In genomic region chr3:153927107-153927506, GRCh38 we compare ENCODE assay signal across 8 cellular contexts.
DNase-seq lines count a peak whose midpoint lies in the region; ATAC-seq and TF ChIP-seq lines count a peak whose summit lies in the region.

No MANE protein-coding gene starts in this region.

- no peaks in the 10 kb centered on the region for H3K36me3 Mint-ChIP-seq in activated T-helper 2 cell treated with anti-CD3 and anti-CD28 coated beads, Interferon-gamma antibody, Interleukin-2, Interleukin-4, amounts not matched to agents 10 μg/mL and 5 μg/mL and 100 μg/mL, durations not matched to agents 14 hours and 24 hours and 36 hours (ENCODE audit: low read depth)

- H3K9me3 ChIP-seq in SK-N-SH (no peaks in the 10 kb centered on the region), lower lobe of right lung (no peaks in the 10 kb centered on the region), ovary (no peaks in the 10 kb centered on the region)

- no peak for TF ChIP-seq POLR2A in ovary (IDR thresholded peaks at IDR 0.05)

- TF ChIP-seq CTCF in SK-N-SH (IDR thresholded peaks at IDR 0.05) (peak; percentile 51), lower lobe of right lung (IDR thresholded peaks at IDR 0.05) (peak; percentile 18), ovary (IDR thresholded peaks at IDR 0.05) (no peak)

- CTCF ChIA-PET in SK-N-SH (lab: Yijun Ruan, JAX) = no interaction called here

- H3K4me3 ChIP-seq in SK-N-SH (ENCODE audit: low read depth in 2 of 2, low read length in 1 of 2) (no peak overlapping the region), lower lobe of right lung (no peak overlapping the region), ovary (no peak overlapping the region)

- no peak overlapping the region; a peak in 1 of 4 replicates for H3K27ac ChIP-seq in SK-N-SH (ENCODE audit: low read depth in 2 of 2, low read length in 1 of 2)
- H3K27ac ChIP-seq in lower lobe of right lung = no peak overlapping the region
- no peak overlapping the region for H3K27ac ChIP-seq in ovary

- peak; percentile 48 for TF ChIP-seq RAD21 in SK-N-SH (IDR thresholded peaks at IDR 0.05; ENCODE audit: low read length)

- H3K27me3 ChIP-seq in SK-N-SH (ENCODE audit: insufficient read depth) = no peaks in the 10 kb centered on the region
- no peaks in the 10 kb centered on the region for H3K27me3 ChIP-seq in lower lobe of right lung (ENCODE audit: low read depth)
- H3K27me3 ChIP-seq in ovary = no peaks in the 10 kb centered on the region

- H3K27ac Mint-ChIP-seq in activated T-helper 2 cell treated with anti-CD3 and anti-CD28 coated beads, Interferon-gamma antibody, Interleukin-2, Interleukin-4, amounts not matched to agents 10 μg/mL and 5 μg/mL and 100 μg/mL, durations not matched to agents 14 hours and 24 hours and 36 hours = no peak overlapping the region

- peaks cover 3% of the 10 kb centered on the region for H3F3A ChIP-seq in SK-N-SH (replicated peaks; ENCODE audit: insufficient read depth)

- no peaks in the 10 kb centered on the region for H3K4me1 ChIP-seq in SK-N-SH (ENCODE audit: control insufficient read depth in 1 of 2, insufficient read depth in 2 of 2, low read depth in 1 of 2, low read length in 1 of 2)
- H3K4me1 ChIP-seq in lower lobe of right lung = peaks cover 4% of the 10 kb centered on the region
- H3K4me1 ChIP-seq in ovary (ENCODE audit: insufficient read depth) = no peaks in the 10 kb centered on the region

- TF ChIP-seq EP300 in SK-N-SH (IDR thresholded peaks at IDR 0.05; ENCODE audit: borderline replicate concordance in 1 of 2, low read depth in 1 of 2, low read length in 1 of 2) (no peak), ovary (IDR thresholded peaks at IDR 0.05) (no peak)

- 46% methylated on average over 5 of the region's 5 CpGs for WGBS in SK-N-SH (ENCODE audit: low lambda C conversion rate)
- WGBS in ovary, 3 donors = 20 to 27% (median 22%) methylated on average over 5 of the region's 5 CpGs

- H3K4me2 ChIP-seq in SK-N-SH = no peak overlapping the region; the same call in 1 of the 2 replicates

- H3K9me3 Mint-ChIP-seq in activated T-helper 2 cell treated with anti-CD3 and anti-CD28 coated beads, Interferon-gamma antibody, Interleukin-2, Interleukin-4, amounts not matched to agents 10 μg/mL and 5 μg/mL and 100 μg/mL, durations not matched to agents 14 hours and 24 hours and 36 hours = no peaks in the 10 kb centered on the region

- H3K4me1 Mint-ChIP-seq in activated T-helper 2 cell treated with anti-CD3 and anti-CD28 coated beads, Interferon-gamma antibody, Interleukin-2, Interleukin-4, amounts not matched to agents 10 μg/mL and 5 μg/mL and 100 μg/mL, durations not matched to agents 14 hours and 24 hours and 36 hours (ENCODE audit: low read depth) = no peaks in the 10 kb centered on the region

- intact Hi-C loops in lower lobe of right lung (cut with DNase I) (no loop called here), ovary (cut with DNase I) (no loop called here)
- intact Hi-C loops in activated T-helper 2 cell treated with anti-CD3 and anti-CD28 coated beads, Interferon-gamma antibody, Interleukin-2, Interleukin-4, amounts not matched to agents 10 μg/mL and 5 μg/mL and 100 μg/mL, durations not matched to agents 14 hours and 24 hours and 36 hours (cut with micrococcal nuclease) = no loop called here

- no peaks in the 10 kb centered on the region for H3K79me2 ChIP-seq in SK-N-SH (ENCODE audit: insufficient read depth)

- ATAC-seq in HG02588 (IDR thresholded peaks at IDR 0.05; ENCODE audit: unreplicated experiment) (peak; percentile 69), lower lobe of right lung (peak; percentile 74 to 75)

- no peak overlapping the region for H3K9ac ChIP-seq in SK-N-SH

- DNase-seq in G401 (ENCODE audit: low spot score) = peak; percentile 2
- no peak for DNase-seq in SK-N-SH
- no peak for DNase-seq in lower lobe of right lung
- no peak for DNase-seq in NCI-H2029 (lab: John Stamatoyannopoulos, UW)
- no peak for DNase-seq in activated T-helper 2 cell treated with anti-CD3 and anti-CD28 coated beads, Interferon-gamma antibody, Interleukin-2, Interleukin-4, amounts not matched to agents 10 μg/mL and 5 μg/mL and 100 μg/mL, durations not matched to agents 14 hours and 24 hours and 36 hours (ENCODE audit: low spot score)
- DNase-seq in ovary = no peak
- no peak for DNase-seq in DMS79 treated with DMSO at 0.1 percent for 48 hours (lab: John Stamatoyannopoulos, UW)

- in situ Hi-C loops in G401 (cut with HindIII; ENCODE audit: low sequenced_read_pairs) = no loop called here

- no peak overlapping the region for H3K4me3 Mint-ChIP-seq in activated T-helper 2 cell treated with anti-CD3 and anti-CD28 coated beads, Interferon-gamma antibody, Interleukin-2, Interleukin-4, amounts not matched to agents 10 μg/mL and 5 μg/mL and 100 μg/mL, durations not matched to agents 14 hours and 24 hours and 36 hours (ENCODE audit: low read depth)

- POLR2A ChIA-PET in SK-N-SH (lab: Yijun Ruan, JAX) = no interaction called here

- H3K27me3 Mint-ChIP-seq in activated T-helper 2 cell treated with anti-CD3 and anti-CD28 coated beads, Interferon-gamma antibody, Interleukin-2, Interleukin-4, amounts not matched to agents 10 μg/mL and 5 μg/mL and 100 μg/mL, durations not matched to agents 14 hours and 24 hours and 36 hours (ENCODE audit: low read depth) = peaks cover 1% of the 10 kb centered on the region

- H4K20me1 ChIP-seq in SK-N-SH (ENCODE audit: insufficient read depth) = no peaks in the 10 kb centered on the region

- no peaks in the 10 kb centered on the region for H3K9me2 ChIP-seq in SK-N-SH

- no peak overlapping the region for H2AFZ ChIP-seq in SK-N-SH (ENCODE audit: low read depth)

- H3K36me3 ChIP-seq in SK-N-SH (replicated peaks in 1 of 2; ENCODE audit: control insufficient read depth in 1 of 2, insufficient read depth in 2 of 2, low read length in 1 of 2) (no peaks in the 10 kb centered on the region), lower lobe of right lung (no peaks in the 10 kb centered on the region), ovary (no peaks in the 10 kb centered on the region)

TF ChIP-seq in SK-N-SH, 30 proteins besides CTCF, POLR2A, EP300 and RAD21:
- no peak for TF ChIP-seq RXRA (IDR thresholded peaks at IDR 0.05; ENCODE audit: borderline replicate concordance, low read depth)
- 0 out of 2 replicates have a peak, but pooled peaks have one; percentile 10 for TF ChIP-seq FOSL2 (IDR thresholded peaks at IDR 0.05; ENCODE audit: borderline replicate concordance, low read depth)
- TF ChIP-seq SMC3 (IDR thresholded peaks at IDR 0.05; ENCODE audit: low read depth, low read length) = peak; percentile 26; the same call in 1 of the 2 replicates

Comparison
In these comparisons a context has a peak if more than half of its experiments do, and no peak if none do; other contexts are left out.
1. CTCF ChIP-seq: peak in SK-N-SH (single experiment) and lower lobe of right lung (single experiment); none in ovary (0 of 3).